In genomic region chr20:21713470-21713869, GRCh38 we compare ENCODE assay signal across 2 cellular contexts.
TF ChIP-seq lines count a peak whose summit lies in the region.

No MANE protein-coding gene starts in this region.

TF ChIP-seq in HepG2, 621 proteins besides CTCF, POLR2A, EP300 and RAD21:
- TF ChIP-seq ZNF264 (CRISPR knock-in tag; IDR thresholded peaks at IDR 0.05) (no peak), CEBPB (IDR thresholded peaks at IDR 0.05; ENCODE audit: borderline replicate concordance, low read depth, low read length) (peak; percentile 94)

TF ChIP-seq in H1, 55 proteins besides CTCF, POLR2A, EP300 and RAD21:
- no peak for TF ChIP-seq HDAC6 (IDR thresholded peaks at IDR 0.05; ENCODE audit: low read depth, low read length)
- no peak for TF ChIP-seq JUND (IDR thresholded peaks at IDR 0.05; ENCODE audit: low read length)
- peak; percentile 98 for TF ChIP-seq CEBPB (IDR thresholded peaks at IDR 0.05; ENCODE audit: low read depth, low read length)
- no peak for TF ChIP-seq NRF1 (IDR thresholded peaks at IDR 0.05; ENCODE audit: low read depth, low read length)
- TF ChIP-seq TBP (IDR thresholded peaks at IDR 0.05; ENCODE audit: low read depth, low read length), result no peak
- TF ChIP-seq ATF3 (IDR thresholded peaks at IDR 0.05; ENCODE audit: insufficient read depth, low read depth, low read length), result no peak
- no peak for TF ChIP-seq EZH2 (IDR thresholded peaks at IDR 0.05; ENCODE audit: low read depth, low read length, severe bottlenecking)
- no peak for TF ChIP-seq RBBP5 (IDR thresholded peaks at IDR 0.05; ENCODE audit: borderline replicate concordance, low read depth, low read length)
- TF ChIP-seq TAF7 (optimal IDR thresholded peaks at IDR 0.05; ENCODE audit: borderline replicate concordance, low read depth, low read length), result no peak
